In genomic region chr21:45834821-45835293, GRCh38 we compare ENCODE assay signal across 21 cellular contexts.
"Had no signal": no experiment of that assay in that cellular context is flagged by ENCODE, and none has a peak within 500 bp of the region (broad histone marks: within the 10 kb centered on the region; RNA-seq: fewer than 3 reads in every experiment).

No MANE protein-coding gene starts in this region.

- H3K4me3 Mint-ChIP-seq: activated B cell treated with CpG ODN at 0.5 μM for 24 hours; activated CD4-positive, alpha-beta T cell treated with anti-CD3 and anti-CD28 coated beads for 36 hours; activated naive CD4-positive, alpha-beta T cell treated with anti-CD3 and anti-CD28 coated beads, Interleukin-2, amount 50 U/mL, for 24 hours; mesothelial cell of epicardium; natural killer cell treated with Interleukin-12 subunit alpha and Interleukin-12 subunit beta and Interleukin-15 and Interleukin-18, amount 100 ng/mL, for 72 hours had no signal

- H3K4me3 ChIP-seq: body of pancreas, cardiac muscle cell, left ventricle myocardium inferior, pancreas, psoas muscle, testis, upper lobe of left lung had no signal

- H3K36me3 Mint-ChIP-seq: activated naive CD4-positive, alpha-beta T cell treated with anti-CD3 and anti-CD28 coated beads, Interleukin-2, amount 50 U/mL, for 24 hours; mesothelial cell of epicardium; natural killer cell treated with Interleukin-12 subunit alpha and Interleukin-12 subunit beta and Interleukin-15 and Interleukin-18, amount 100 ng/mL, for 72 hours had no signal

- H3K4me1 Mint-ChIP-seq: activated B cell treated with CpG ODN at 0.5 μM for 24 hours; activated naive CD4-positive, alpha-beta T cell treated with anti-CD3 and anti-CD28 coated beads, Interleukin-2, amount 50 U/mL, for 24 hours had no signal

- H3K27ac Mint-ChIP-seq: activated B cell treated with CpG ODN at 0.5 μM for 24 hours; activated CD4-positive, alpha-beta T cell treated with anti-CD3 and anti-CD28 coated beads for 36 hours; activated naive CD4-positive, alpha-beta T cell treated with anti-CD3 and anti-CD28 coated beads, Interleukin-2, amount 50 U/mL, for 24 hours; mesothelial cell of epicardium; natural killer cell treated with Interleukin-12 subunit alpha and Interleukin-12 subunit beta and Interleukin-15 and Interleukin-18, amount 100 ng/mL, for 72 hours had no signal

- H3K27ac ChIP-seq: body of pancreas, cardiac muscle cell, left ventricle myocardium inferior, pancreas, psoas muscle, testis, upper lobe of left lung had no signal

- H3K27me3 Mint-ChIP-seq: activated B cell treated with CpG ODN at 0.5 μM for 24 hours; activated CD4-positive, alpha-beta T cell treated with anti-CD3 and anti-CD28 coated beads for 36 hours; activated naive CD4-positive, alpha-beta T cell treated with anti-CD3 and anti-CD28 coated beads, Interleukin-2, amount 50 U/mL, for 24 hours had no signal

- H3K9me3 Mint-ChIP-seq: activated B cell treated with CpG ODN at 0.5 μM for 24 hours; activated naive CD4-positive, alpha-beta T cell treated with anti-CD3 and anti-CD28 coated beads, Interleukin-2, amount 50 U/mL, for 24 hours; natural killer cell treated with Interleukin-12 subunit alpha and Interleukin-12 subunit beta and Interleukin-15 and Interleukin-18, amount 100 ng/mL, for 72 hours had no signal

- DNase-seq: activated B cell treated with CpG ODN at 0.5 μM for 24 hours; activated CD4-positive, alpha-beta T cell treated with anti-CD3 and anti-CD28 coated beads for 36 hours; activated CD4-positive, alpha-beta T cell treated with anti-CD3 and anti-CD28 coated beads, Interleukin-2, amount 50 U/mL, for 4 hours; activated gamma-delta T cell treated with Interleukin-2 at 50 U/mL for 16 hours; activated T-cell treated with anti-CD3 and anti-CD28 coated beads for 4 hours; body of pancreas; kidney glomerular epithelial cell; left ventricle myocardium inferior; pancreas; psoas muscle; small intestine; stimulated activated CD4-positive, alpha-beta T cell treated with anti-CD3 and anti-CD28 coated beads, Interleukin-15, amount 100 ng/mL, for 24 hours; stimulated activated naive CD4-positive, alpha-beta T cell; T-helper 9 cell; upper lobe of left lung had no signal

- H3K4me1 ChIP-seq: body of pancreas, pancreas, psoas muscle, testis had no signal

- H3K27me3 ChIP-seq: body of pancreas, cardiac muscle cell, pancreas, testis, upper lobe of left lung had no signal

- H3K9me3 ChIP-seq: body of pancreas, left ventricle myocardium inferior, pancreas, psoas muscle, testis, upper lobe of left lung had no signal

- H3K36me3 ChIP-seq: cardiac muscle cell, left ventricle myocardium inferior, pancreas, upper lobe of left lung had no signal

- ATAC-seq: activated CD4-positive, alpha-beta T cell treated with anti-CD3 and anti-CD28 coated beads for 36 hours; body of pancreas; pancreas; psoas muscle; sciatic nerve had no signal
